In the genomic region with DNA sequence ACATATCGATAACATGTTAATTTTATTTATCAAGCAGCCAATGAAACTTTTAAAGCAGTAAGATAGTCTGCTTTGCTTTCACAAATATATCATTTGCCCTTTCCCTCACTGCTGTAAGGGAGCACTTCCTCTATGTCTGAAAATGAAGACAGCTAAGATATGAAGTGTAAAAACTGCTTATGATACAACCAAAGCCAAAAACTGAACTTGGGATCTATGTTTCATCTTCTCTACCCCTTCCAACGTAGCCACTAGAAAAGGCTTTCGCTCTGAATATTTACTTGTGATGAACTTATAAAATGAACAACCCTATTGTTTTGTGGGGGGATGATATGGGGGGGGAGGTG, we compare ENCODE assay signal across 25 cellular contexts.
"Had no signal": no experiment of that assay in that cellular context is flagged by ENCODE, and none has a peak within 500 bp of the region (broad histone marks: within the 10 kb centered on the region; RNA-seq: fewer than 3 reads in every experiment).

No MANE protein-coding gene starts in this region.

- H2AFZ ChIP-seq: hepatocyte had no signal

- FAIRE-seq: kidney had no signal

- H3K9me3 ChIP-seq: right lobe of liver, thoracic aorta, transverse colon had no signal

- H3K4me3 ChIP-seq: coronary artery, hepatocyte, lung, psoas muscle, right lobe of liver, spleen, stomach, thoracic aorta, transverse colon had no signal

- H3K36me3 ChIP-seq: right lobe of liver, spleen, stomach, thoracic aorta, transverse colon had no signal

- H3K27ac ChIP-seq: coronary artery, hepatocyte, psoas muscle, right lobe of liver, stomach, thoracic aorta, transverse colon had no signal

- H3K4me3 Mint-ChIP-seq: endodermal cell; naive thymus-derived CD4-positive, alpha-beta T cell; nephron progenitor cell had no signal

- H3K4me1 Mint-ChIP-seq: endodermal cell; naive thymus-derived CD4-positive, alpha-beta T cell had no signal

- H3K4me1 ChIP-seq: right lobe of liver had no signal

- ATAC-seq: left colon; left ventricle myocardium superior; naive thymus-derived CD4-positive, alpha-beta T cell; psoas muscle had no signal

- H3K4me2 ChIP-seq: hepatocyte had no signal

- DNase-seq: effector CD4-positive, alpha-beta T cell; endodermal cell; foreskin melanocyte; head of caudate nucleus; kidney; left colon; left ventricle myocardium superior; mesendoderm; naive thymus-derived CD4-positive, alpha-beta T cell; nephron progenitor cell; psoas muscle; retina; right lobe of liver; spleen; stimulated activated CD4-positive, alpha-beta T cell treated with anti-CD3 and anti-CD28 coated beads, Interleukin-15, amount 100 ng/mL, for 24 hours; stimulated activated CD4-positive, alpha-beta T cell treated with anti-CD3 and anti-CD28 coated beads, Interleukin-1b, Interleukin-23, amount 100 ng/mL, for 48 hours; stimulated activated CD4-positive, alpha-beta T cell treated with anti-CD3 and anti-CD28 coated beads, Interleukin-4, amount 100 ng/mL, for 24 hours; stimulated activated naive CD4-positive, alpha-beta T cell; stomach; substantia nigra; transverse colon had no signal

- H3K27ac Mint-ChIP-seq: endodermal cell; naive thymus-derived CD4-positive, alpha-beta T cell; nephron progenitor cell had no signal

- H3K36me3 Mint-ChIP-seq: naive thymus-derived CD4-positive, alpha-beta T cell had no signal

- H3K27me3 ChIP-seq: hepatocyte, right lobe of liver, spleen, stomach, transverse colon had no signal
